Comparison of ENCODE assay signal across 10 cellular contexts in the genomic region with DNA sequence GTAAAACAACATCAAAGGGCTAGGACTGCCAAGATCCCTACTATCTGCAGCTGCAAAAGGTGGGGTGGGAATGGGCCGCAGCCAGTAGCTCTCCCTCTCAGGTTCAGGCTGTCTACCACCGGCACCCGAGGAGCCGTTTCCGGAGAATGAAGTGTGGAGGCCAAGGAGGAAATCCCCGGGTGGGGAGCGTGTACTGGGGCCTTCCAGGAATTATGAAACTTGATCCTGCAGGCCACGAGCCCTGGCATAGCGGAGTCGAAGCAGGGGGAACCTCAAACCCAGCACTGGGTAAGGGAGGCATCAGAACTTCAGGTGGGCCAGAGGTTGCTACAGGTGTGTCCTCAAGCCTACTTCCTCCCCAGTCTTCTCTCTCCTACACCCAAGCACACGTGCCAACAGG. TPM values are rescaled to one million over a fixed set of nuclear protein-coding genes. Genes with fewer than 3 reads are reported as not detected.
DNase-seq lines count a peak whose midpoint lies in the region; ATAC-seq and TF ChIP-seq lines count a peak whose summit lies in the region.
"Had no signal": no experiment of that assay in that cellular context is flagged by ENCODE, and none has a peak within 500 bp of the region (broad histone marks: within the 10 kb centered on the region; RNA-seq: fewer than 3 reads in every experiment).

No MANE protein-coding gene starts in this region.

- H3K9me3 ChIP-seq in right cardiac atrium (ENCODE audit: control insufficient read depth, low read length): no peaks in the 10 kb centered on the region

- H3K4me1 ChIP-seq in right cardiac atrium (ENCODE audit: control insufficient read depth, insufficient read depth, low read length) (peaks cover 26% of the 10 kb centered on the region), rectal smooth muscle tissue (ENCODE audit: control insufficient read depth, insufficient read depth, low read length) (peaks cover 24% of the 10 kb centered on the region)

- H3K27me3 ChIP-seq in right cardiac atrium (ENCODE audit: control insufficient read depth, insufficient read depth) (no peaks in the 10 kb centered on the region), rectal smooth muscle tissue (ENCODE audit: control insufficient read depth, insufficient read depth, low read length) (no peaks in the 10 kb centered on the region)

- no peak overlapping the region for H3K9ac ChIP-seq in rectal smooth muscle tissue (ENCODE audit: low read length)

- peaks cover 53% of the 10 kb centered on the region for H3K36me3 Mint-ChIP-seq in activated T-helper 17 cell treated with anti-CD3 and anti-CD28 coated beads, Interleukin-2, amount 50 U/mL, for 72 hours (ENCODE audit: low read depth)

- WGBS in right cardiac atrium: 17% methylated on average over 11 of the region's 11 CpGs

- peak; percentile 50 for DNase-seq in Daoy (ENCODE audit: low read depth)
- DNase-seq in choroid plexus epithelial cell (ENCODE audit: low read depth): peak; percentile 72
- peak; percentile 71 to 88 (median 83) for DNase-seq in right cardiac atrium
- DNase-seq in DMS79 (lab: John Stamatoyannopoulos, UW): no peak
- no peak for DNase-seq in erythroblast (lab: John Stamatoyannopoulos, UW)

- no peak for TF ChIP-seq POLR2A in erythroblast (IDR thresholded peaks at IDR 0.05; ENCODE audit: low read length)

- no peak overlapping the region for H3K27ac Mint-ChIP-seq in activated T-helper 17 cell treated with anti-CD3 and anti-CD28 coated beads, Interleukin-2, amount 50 U/mL, for 72 hours

- H3K4me1 Mint-ChIP-seq in activated T-helper 17 cell treated with anti-CD3 and anti-CD28 coated beads, Interleukin-2, amount 50 U/mL, for 72 hours: peaks cover 20% of the 10 kb centered on the region

- peaks cover 28% of the 10 kb centered on the region for H3K36me3 ChIP-seq in rectal smooth muscle tissue (ENCODE audit: control insufficient read depth, insufficient read depth, low read length)

- TF ChIP-seq CTCF in choroid plexus epithelial cell (conservative IDR thresholded peaks at IDR 0.05; ENCODE audit: low read depth, low read length): no peak

- H3K27ac ChIP-seq in right cardiac atrium (ENCODE audit: low read length) (peak overlapping the region; percentile 97), rectal smooth muscle tissue (ENCODE audit: low read depth, low read length) (peak overlapping the region; percentile 74)
- H3K27ac ChIP-seq: VCaP had no signal

- H3K9me3 Mint-ChIP-seq in activated T-helper 17 cell treated with anti-CD3 and anti-CD28 coated beads, Interleukin-2, amount 50 U/mL, for 72 hours: no peaks in the 10 kb centered on the region

- H3K4me3 ChIP-seq in choroid plexus epithelial cell (ENCODE audit: low read depth, low read length): no peak overlapping the region
- no peak overlapping the region for H3K4me3 ChIP-seq in right cardiac atrium (ENCODE audit: low read length)
- H3K4me3 ChIP-seq in rectal smooth muscle tissue (ENCODE audit: low read length): peak overlapping the region; percentile 33

- intact Hi-C loops in right cardiac atrium (cut with DNase I): loop anchor here in 2 of 4 donors (5.0 to 10.0 kb wide), 3 partner anchors 144 to 236 kb away; a partner anchor contains a TSS

- ATAC-seq in right cardiac atrium (peak; percentile 38 to 47), GM18519 (IDR thresholded peaks at IDR 0.05; ENCODE audit: low FRiP score, unreplicated experiment) (no peak)
- no peak for ATAC-seq in activated T-helper 17 cell treated with anti-CD3 and anti-CD28 coated beads, Interleukin-2, amount 50 U/mL, for 72 hours (replicated peaks)
- ATAC-seq: Panc1 had no signal

- no peaks in the 10 kb centered on the region for H3K27me3 Mint-ChIP-seq in activated T-helper 17 cell treated with anti-CD3 and anti-CD28 coated beads, Interleukin-2, amount 50 U/mL, for 72 hours

- no peak overlapping the region for H3K4me3 Mint-ChIP-seq in activated T-helper 17 cell treated with anti-CD3 and anti-CD28 coated beads, Interleukin-2, amount 50 U/mL, for 72 hours

RNA-seq across cellular contexts. Expression of a gene that starts 5.1 kb away (rescaled TPM):
- 27.4 and 43.3 TPM in 2 replicates for total RNA-seq in Daoy (2014; rRNA removed; shearing (Covaris generic))
- total RNA-seq in right cardiac atrium: 10 to 100 TPM; 28.7 to 34.7 (median 32.4) TPM
- polyA plus RNA-seq in right cardiac atrium: 21.4 TPM
- 10 to 100 TPM; 29.9 to 30.4 TPM for total RNA-seq in activated T-helper 17 cell treated with anti-CD3 and anti-CD28 coated beads, Interleukin-2, amount 50 U/mL, for 72 hours

RNA-seq across cellular contexts. Expression of a gene that starts 18.8 kb away (rescaled TPM):
- 55.9 and 57.2 TPM in 2 replicates for total RNA-seq in Daoy (2014; rRNA removed; shearing (Covaris generic))
- total RNA-seq in right cardiac atrium: 100 to 1,000 TPM; 149 to 185 (median 180) TPM
- polyA plus RNA-seq in right cardiac atrium: 78.9 TPM
- total RNA-seq in activated T-helper 17 cell treated with anti-CD3 and anti-CD28 coated beads, Interleukin-2, amount 50 U/mL, for 72 hours: 10 to 100 TPM; 46.6 to 51.0 TPM

RNA-seq across cellular contexts. Expression of a gene that starts 51.3 kb away (rescaled TPM):
- 20.7 and 22.6 TPM in 2 replicates for total RNA-seq in Daoy (2014; rRNA removed; shearing (Covaris generic))
- 10 to 100 TPM; 46.5 to 63.5 (median 53.6) TPM for total RNA-seq in right cardiac atrium
- 19.6 TPM for polyA plus RNA-seq in right cardiac atrium
- 10 to 100 TPM; 28.8 to 45.0 TPM for total RNA-seq in activated T-helper 17 cell treated with anti-CD3 and anti-CD28 coated beads, Interleukin-2, amount 50 U/mL, for 72 hours

RNA-seq across cellular contexts. Expression of a gene that starts 55.3 kb away (rescaled TPM):
- 118 and 126 TPM in 2 replicates for total RNA-seq in Daoy (2014; rRNA removed; shearing (Covaris generic))
- total RNA-seq in right cardiac atrium: 10 to 100 TPM; 33.9 to 44.8 (median 38.9) TPM
- 21.3 TPM for polyA plus RNA-seq in right cardiac atrium
- 10 to 100 TPM; 15.5 to 21.6 TPM for total RNA-seq in activated T-helper 17 cell treated with anti-CD3 and anti-CD28 coated beads, Interleukin-2, amount 50 U/mL, for 72 hours

Comparison
In these comparisons a context has a peak if more than half of its experiments do, and no peak if none do; other contexts are left out.
1. DNase-seq: peak in Daoy (single experiment), choroid plexus epithelial cell (single experiment) and right cardiac atrium (3 of 3); none in DMS79 (single experiment) and erythroblast (0 of 2).
2. ATAC-seq: peak in right cardiac atrium (2 of 2); none in GM18519 (single experiment) and activated T-helper 17 cell treated with anti-CD3 and anti-CD28 coated beads, Interleukin-2, amount 50 U/mL, for 72 hours (single experiment).